In genomic region chr2:64846175-64846574, GRCh38 we compare ENCODE assay signal across 18 cellular contexts.
DNase-seq lines count a peak whose midpoint lies in the region; ATAC-seq, FAIRE-seq and TF ChIP-seq lines count a peak whose summit lies in the region.
"Had no signal": no experiment of that assay in that cellular context is flagged by ENCODE, and none has a peak within 500 bp of the region (broad histone marks: within the 10 kb centered on the region; RNA-seq: fewer than 3 reads in every experiment).

No MANE protein-coding gene starts in this region.

- no peak for TF ChIP-seq POLR2A in A549 (IDR thresholded peaks at IDR 0.05; ENCODE audit: low read length)

- H4K20me1 ChIP-seq in GM23338 (replicated peaks; ENCODE audit: insufficient read depth) = no peaks in the 10 kb centered on the region

- H3K9me3 ChIP-seq in A549 = no peaks in the 10 kb centered on the region
- no peaks in the 10 kb centered on the region for H3K9me3 ChIP-seq in adipocyte (ENCODE audit: control insufficient read depth, low read length)
- H3K9me3 ChIP-seq in small intestine (ENCODE audit: control insufficient read depth, low read depth) = no peaks in the 10 kb centered on the region
- H3K9me3 ChIP-seq: ovary had no signal

- no peak for TF ChIP-seq CTCF in A549 (IDR thresholded peaks at IDR 0.05)
- TF ChIP-seq CTCF in GM23338 (conservative IDR thresholded peaks at IDR 0.05; ENCODE audit: low read depth in 2 of 2) = no peak
- no peak for TF ChIP-seq CTCF in glutamatergic neuron (IDR thresholded peaks at IDR 0.05; ENCODE audit: partially characterized antibody, unreplicated experiment)

- H3K36me3 ChIP-seq in GM23338 (ENCODE audit: insufficient read depth) (no peaks in the 10 kb centered on the region), adipocyte (ENCODE audit: control insufficient read depth, insufficient read depth, low read length, severe bottlenecking) (no peaks in the 10 kb centered on the region), small intestine (ENCODE audit: control insufficient read depth in 2 of 2, insufficient read depth in 2 of 2, low read length in 2 of 2) (no peaks in the 10 kb centered on the region)
- H3K36me3 ChIP-seq: ovary had no signal

- TF ChIP-seq RAD21 in A549 (conservative IDR thresholded peaks at IDR 0.05 in 1 of 2, IDR thresholded peaks at IDR 0.05 in 1 of 2) = no peak

- H3K27ac ChIP-seq in A549 = 0 out of 6 replicates have a peak overlapping the region, but pooled peaks of 1 of the 2 experiments have one; percentile 17
- no peak overlapping the region for H3K27ac ChIP-seq in GM23338 (ENCODE audit: low read depth)
- no peak overlapping the region for H3K27ac ChIP-seq in small intestine (ENCODE audit: low read depth in 1 of 2, low read length in 1 of 2)
- H3K27ac ChIP-seq: ovary had no signal

- H3F3A ChIP-seq in GM23338 (replicated peaks; ENCODE audit: low read depth) = 0 out of 2 replicates have a peak, but pooled peaks cover 2% of the 10 kb centered on the region

- no peak for DNase-seq in A549 (ENCODE audit: low read depth in 1 of 2, low spot score in 1 of 2)
- DNase-seq in GM23338 (ENCODE audit: low spot score) = no peak
- DNase-seq in adipocyte (ENCODE audit: low read depth) = peak; percentile 78
- DNase-seq in glutamatergic neuron = peak; percentile 34
- DNase-seq in urothelium cell line (ENCODE audit: low spot score) = no peak
- DNase-seq in small intestine = no peak
- DNase-seq: activated CD4-positive, alpha-beta T cell treated with anti-CD3 and anti-CD28 coated beads, Interleukin-2, amount 50 U/mL, for 4 hours; activated naive CD4-positive, alpha-beta T cell treated with anti-CD3 and anti-CD28 coated beads for 36 hours; erythroblast; kidney glomerular epithelial cell; NCI-H1092 treated with DMSO at 0.1 percent for 48 hours; ovary; stimulated activated CD4-positive, alpha-beta T cell treated with anti-CD3 and anti-CD28 coated beads, Interleukin-2, amount 100 ng/mL, for 48 hours had no signal

- H3K4me1 Mint-ChIP-seq in GM23338 = peaks cover 15% of the 10 kb centered on the region
- H3K4me1 Mint-ChIP-seq in glutamatergic neuron (ENCODE audit: low read depth, unreplicated experiment) = peaks cover 25% of the 10 kb centered on the region

- 86% methylated on average over 3 of the region's 3 CpGs for WGBS in A549 (ENCODE audit: missing lambda C conversion rate)
- 90 to 97% (median 92%) methylated on average over 3 of the region's 3 CpGs for WGBS in small intestine, 3 donors

- peaks cover 2% of the 10 kb centered on the region for H3K27me3 Mint-ChIP-seq in GM23338 (ENCODE audit: insufficient read depth, low read depth, poor library complexity)
- peaks cover 4% of the 10 kb centered on the region for H3K27me3 Mint-ChIP-seq in glutamatergic neuron (ENCODE audit: unreplicated experiment)
- H3K27me3 Mint-ChIP-seq: dendritic cell treated with granulocyte-macrophage colony-stimulating factor and Interleukin-4, amounts not matched to agents 40 ng/mL and 50 ng/mL, for 4 days had no signal

- H3K4me3 Mint-ChIP-seq in GM23338 (no peak overlapping the region), glutamatergic neuron (ENCODE audit: unreplicated experiment) (peak overlapping the region; percentile 72)
- H3K4me3 Mint-ChIP-seq: activated naive CD4-positive, alpha-beta T cell treated with anti-CD3 and anti-CD28 coated beads for 36 hours; dendritic cell treated with granulocyte-macrophage colony-stimulating factor and Interleukin-4, amounts not matched to agents 40 ng/mL and 50 ng/mL, for 4 days had no signal

- H2AFZ ChIP-seq in GM23338 = no peak overlapping the region

- H3K79me2 ChIP-seq in GM23338 (replicated peaks; ENCODE audit: insufficient read depth) = no peaks in the 10 kb centered on the region

- H3K36me3 Mint-ChIP-seq in GM23338 (ENCODE audit: low read depth) (no peaks in the 10 kb centered on the region), glutamatergic neuron (ENCODE audit: unreplicated experiment) (peaks cover 6% of the 10 kb centered on the region)

- no peaks in the 10 kb centered on the region for H3K27me3 ChIP-seq in GM23338 (ENCODE audit: insufficient read depth)
- no peaks in the 10 kb centered on the region for H3K27me3 ChIP-seq in adipocyte (replicated peaks; ENCODE audit: control insufficient read depth, insufficient read depth, low read length)
- no peaks in the 10 kb centered on the region for H3K27me3 ChIP-seq in small intestine (ENCODE audit: control insufficient read depth in 2 of 2, insufficient read depth in 2 of 2, low read length in 2 of 2)
- H3K27me3 ChIP-seq: ovary had no signal

- TF ChIP-seq EP300 in A549 (IDR thresholded peaks at IDR 0.05) = no peak

- H3K4me1 ChIP-seq in A549 (peaks cover 10% of the 10 kb centered on the region; the same call in 2 of the 3 replicates), GM23338 (ENCODE audit: insufficient read depth) (0 out of 2 replicates have a peak, but pooled peaks cover 12% of the 10 kb centered on the region), adipocyte (ENCODE audit: control insufficient read depth, insufficient read depth, low read length) (peaks cover 22% of the 10 kb centered on the region), small intestine (ENCODE audit: control insufficient read depth in 2 of 2, insufficient read depth in 1 of 2, low read depth in 1 of 2, low read length in 1 of 2) (no peaks in the 10 kb centered on the region)

- ATAC-seq in A549 (no peak), GM23338 (peak; percentile 53; the same call in 2 of the 3 replicates), HG03139 (IDR thresholded peaks at IDR 0.05; ENCODE audit: unreplicated experiment) (no peak), HG02973 (IDR thresholded peaks at IDR 0.05; ENCODE audit: unreplicated experiment) (no peak)
- ATAC-seq: Panc1 had no signal

- FAIRE-seq in A549 (lab: Jason Lieb, UNC) (no peak), urothelium cell line (lab: Jason Lieb, UNC) (no peak), small intestine (lab: Jason Lieb, UNC) (no peak)
- FAIRE-seq: GM19239 had no signal

- no peak overlapping the region for H3K9ac ChIP-seq in adipocyte (ENCODE audit: low read length)

- POLR2A ChIA-PET in A549 (lab: Yijun Ruan, JAX) = no interaction called here

- H3K4me3 ChIP-seq in A549 = no peak overlapping the region
- no peak overlapping the region for H3K4me3 ChIP-seq in GM23338
- H3K4me3 ChIP-seq in adipocyte (ENCODE audit: low read length) = no peak overlapping the region
- no peak overlapping the region for H3K4me3 ChIP-seq in small intestine (ENCODE audit: low read depth in 1 of 2, low read length in 2 of 2)
- H3K4me3 ChIP-seq: ovary had no signal

- H3K9me3 Mint-ChIP-seq in GM23338 (no peaks in the 10 kb centered on the region), glutamatergic neuron (ENCODE audit: unreplicated experiment) (no peaks in the 10 kb centered on the region)
- H3K9me3 Mint-ChIP-seq: activated naive CD4-positive, alpha-beta T cell treated with anti-CD3 and anti-CD28 coated beads for 36 hours; dendritic cell treated with granulocyte-macrophage colony-stimulating factor and Interleukin-4, amounts not matched to agents 40 ng/mL and 50 ng/mL, for 4 days had no signal

- H3K27ac Mint-ChIP-seq in GM23338 (no peak overlapping the region), glutamatergic neuron (ENCODE audit: unreplicated experiment) (no peak overlapping the region)
- H3K27ac Mint-ChIP-seq: activated naive CD4-positive, alpha-beta T cell treated with anti-CD3 and anti-CD28 coated beads for 36 hours; dendritic cell treated with granulocyte-macrophage colony-stimulating factor and Interleukin-4, amounts not matched to agents 40 ng/mL and 50 ng/mL, for 4 days had no signal

- H3K4me2 ChIP-seq in A549 = peak overlapping the region; percentile 32; the same call in 2 of the 3 replicates
- no peak overlapping the region for H3K4me2 ChIP-seq in GM23338

- H3K9me2 ChIP-seq in GM23338 (ENCODE audit: insufficient read depth) = no peaks in the 10 kb centered on the region

- CTCF ChIA-PET in A549 (lab: Yijun Ruan, JAX) = interaction anchor here (0.6 to 1.8 kb wide), 2 partner anchors 14 to 18 kb away, joined by 3 to 4 read pairs; no protein-coding TSS in a partner anchor

TF ChIP-seq in A549, 52 proteins besides CTCF, POLR2A, EP300 and RAD21:
- TF ChIP-seq ATOH8 (CRISPR knock-in tag; IDR thresholded peaks at IDR 0.05; ENCODE audit: low read depth) (no peak), CEBPB (IDR thresholded peaks at IDR 0.05) (peak; percentile 55 to 60; a peak in 3 of 4 replicates)

TF ChIP-seq in GM23338, 12 proteins besides CTCF, POLR2A, EP300 and RAD21:
- TF ChIP-seq EZH2 (IDR thresholded peaks at IDR 0.05; ENCODE audit: low read depth, unreplicated experiment) = no peak
- no peak for TF ChIP-seq JUNB (IDR thresholded peaks at IDR 0.05; ENCODE audit: unreplicated experiment)
- TF ChIP-seq POLR2AphosphoS5 (IDR thresholded peaks at IDR 0.05; ENCODE audit: low read depth) = no peak
- no peak for TF ChIP-seq CREB1 (CRISPR knock-in tag; IDR thresholded peaks at IDR 0.05; ENCODE audit: low read depth)
- TF ChIP-seq STAT1 (IDR thresholded peaks at IDR 0.05; ENCODE audit: unreplicated experiment) = no peak
- no peak for TF ChIP-seq ZNF114 (CRISPR knock-in tag; IDR thresholded peaks at IDR 0.05)
- no peak for TF ChIP-seq NANOG (IDR thresholded peaks at IDR 0.05; ENCODE audit: borderline replicate concordance)
- TF ChIP-seq REST (IDR thresholded peaks at IDR 0.05; ENCODE audit: unreplicated experiment) = no peak

Comparison
In these comparisons a context has a peak if more than half of its experiments do, and no peak if none do; other contexts are left out.
1. DNase-seq: peak in adipocyte (single experiment) and glutamatergic neuron (single experiment); none in A549 (0 of 2), GM23338 (single experiment), urothelium cell line (single experiment) and small intestine (single experiment).